9 cellular contexts compared by ENCODE assay signal in the genomic region with DNA sequence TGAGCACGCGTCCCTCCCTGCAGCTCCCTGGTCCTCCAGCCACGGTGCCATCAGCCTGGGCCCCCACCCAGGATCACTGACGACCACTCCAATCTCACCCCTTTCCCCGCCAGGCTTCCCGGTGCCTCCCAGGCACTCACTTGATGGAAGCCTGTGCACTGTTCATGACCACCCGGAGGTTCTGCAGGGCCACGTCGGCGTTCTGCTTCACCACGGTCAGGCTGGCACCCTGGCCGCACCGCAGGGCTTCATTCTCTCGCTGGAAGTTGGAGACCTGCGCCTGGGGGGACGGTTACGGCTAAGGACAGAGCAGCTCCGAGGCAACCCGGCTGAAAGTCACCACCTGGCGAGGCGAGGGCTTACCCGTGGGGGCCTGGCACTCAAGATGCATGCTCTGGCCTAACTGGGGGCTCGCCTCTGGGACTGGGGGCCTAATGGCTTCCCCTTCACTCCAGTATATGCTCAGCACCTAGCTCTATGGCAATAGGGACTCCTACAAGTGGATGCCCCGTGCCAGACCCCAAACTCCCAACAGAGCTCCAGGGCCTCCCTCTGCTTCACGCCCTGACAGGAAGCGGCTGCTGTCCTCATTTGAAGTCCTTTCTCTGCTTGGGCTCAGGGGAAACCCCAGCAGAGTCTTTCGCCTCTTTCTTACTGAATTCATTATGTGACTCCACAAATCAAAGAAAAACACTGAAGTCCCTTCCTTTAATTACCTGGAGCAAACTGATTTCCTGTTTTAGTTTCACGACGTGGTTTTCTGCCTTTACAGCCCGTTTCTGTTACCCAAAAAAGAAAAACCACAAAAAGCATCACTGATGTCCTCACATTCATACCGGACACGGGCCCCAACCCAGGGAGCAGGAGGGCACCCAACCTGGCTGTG. TPM values are rescaled to one million over a fixed set of nuclear protein-coding genes. Genes with fewer than 3 reads are reported as not detected.
DNase-seq lines count a peak whose midpoint lies in the region; ATAC-seq, FAIRE-seq and TF ChIP-seq lines count a peak whose summit lies in the region.
"Had no signal": no experiment of that assay in that cellular context is flagged by ENCODE, and none has a peak within 500 bp of the region (broad histone marks: within the 10 kb centered on the region; RNA-seq: fewer than 3 reads in every experiment).

No MANE protein-coding gene starts in this region.

- H3K36me3 ChIP-seq in K562 (ENCODE audit: control insufficient read depth, insufficient read depth, low read length), result peaks cover 73% of the 10 kb centered on the region

- H3K79me2 ChIP-seq in K562 (ENCODE audit: control insufficient read depth, insufficient read depth, low read length), result peaks cover 31% of the 10 kb centered on the region

- H3K4me1 ChIP-seq in K562 (replicated peaks in 1 of 2; ENCODE audit: control insufficient read depth in 2 of 2, insufficient read depth in 2 of 2, low read length in 2 of 2), result peaks cover 5 to 51% of the 10 kb centered on the region in 2 experiments; a peak in 4 of 5 replicates

- peak overlapping the region; percentile 93 for H3K27ac Mint-ChIP-seq in activated CD4-positive, alpha-beta T cell treated with anti-CD3 and anti-CD28 coated beads for 36 hours
- peak overlapping the region; percentile 85 for H3K27ac Mint-ChIP-seq in activated B cell treated with CpG ODN at 0.5 μM for 24 hours
- H3K27ac Mint-ChIP-seq in stimulated activated effector memory CD8-positive, alpha-beta T cell treated with anti-CD3 and anti-CD28 coated beads, Interleukin-12 subunit alpha, Interleukin-12 subunit beta, amount 100 ng/mL, for 72 hours, result peak overlapping the region; percentile 83

- peaks cover 65% of the 10 kb centered on the region for H3K4me1 Mint-ChIP-seq in activated CD4-positive, alpha-beta T cell treated with anti-CD3 and anti-CD28 coated beads for 36 hours
- peaks cover 59% of the 10 kb centered on the region for H3K4me1 Mint-ChIP-seq in activated B cell treated with CpG ODN at 0.5 μM for 24 hours
- H3K4me1 Mint-ChIP-seq in stimulated activated effector memory CD8-positive, alpha-beta T cell treated with anti-CD3 and anti-CD28 coated beads, Interleukin-12 subunit alpha, Interleukin-12 subunit beta, amount 100 ng/mL, for 72 hours, result peaks cover 58% of the 10 kb centered on the region

- peak; percentile 45 for ATAC-seq in activated CD4-positive, alpha-beta T cell treated with anti-CD3 and anti-CD28 coated beads for 36 hours
- ATAC-seq in activated B cell treated with CpG ODN at 0.5 μM for 24 hours (ENCODE audit: low read depth) (peak; percentile 18), K562 (no peak), GM18867 (IDR thresholded peaks at IDR 0.05; ENCODE audit: unreplicated experiment) (no peak)
- ATAC-seq in stimulated activated effector memory CD8-positive, alpha-beta T cell treated with anti-CD3 and anti-CD28 coated beads, Interleukin-12 subunit alpha, Interleukin-12 subunit beta, amount 100 ng/mL, for 72 hours, result peak; percentile 55

- in situ Hi-C loops in K562 (cut with MboI), result no loop called here

- H3K4me3 ChIP-seq in K562, result no peak overlapping the region

- intact Hi-C loops in activated CD4-positive, alpha-beta T cell treated with anti-CD3 and anti-CD28 coated beads for 36 hours (cut with DNase I, micrococcal nuclease), result loop anchor here (5.0 kb wide), 4 partner anchors 33 to 497 kb away; partner anchors contain the start of genes CAMSAP1 (in 1 of the 2) and INPP5E (in 1 of the 2)
- intact Hi-C loops in activated B cell treated with CpG ODN at 0.5 μM for 24 hours (cut with micrococcal nuclease), result loop anchor here (5.0 to 10.0 kb wide), 2 partner anchors 159 to 287 kb away; partner anchors contain the start of genes QSOX2 and TMEM250
- intact Hi-C loops in K562 (cut with micrococcal nuclease), result no loop called here

- CTCF ChIA-PET in activated CD4-positive, alpha-beta T cell treated with anti-CD3 and anti-CD28 coated beads for 36 hours (lab: Charles Lee), result interaction anchor here (0.8 to 0.9 kb wide), 4 partner anchors 36 to 898 kb away, joined by 3 to 4 read pairs (median 3); partner anchors contain the start of genes DNLZ and NRARP
- CTCF ChIA-PET in activated B cell treated with CpG ODN at 0.5 μM for 24 hours (lab: Charles Lee), result no interaction called here
- CTCF ChIA-PET in K562 (lab: Yijun Ruan, JAX; ENCODE audit: low intra/inter-chr PET ratio), result no interaction called here

- no peaks in the 10 kb centered on the region for H3K9me1 ChIP-seq in K562 (ENCODE audit: control insufficient read depth, insufficient read depth, low read length)

- peak; percentile 71 for DNase-seq in activated CD4-positive, alpha-beta T cell treated with anti-CD3 and anti-CD28 coated beads for 36 hours
- no peak for DNase-seq in activated CD4-positive, alpha-beta T cell treated with anti-CD3 and anti-CD28 coated beads for 1 hour
- DNase-seq in activated B cell treated with CpG ODN at 0.5 μM for 24 hours (no peak), K562 (ENCODE audit: extremely low read depth in 1 of 4, low spot score in 3 of 4) (no peak), NCI-H345 (lab: John Stamatoyannopoulos, UW) (no peak), glomerular visceral epithelial cell (ENCODE audit: extremely low spot score) (no peak)
- peak; percentile 20 to 64 for DNase-seq in stimulated activated effector memory CD8-positive, alpha-beta T cell treated with anti-CD3 and anti-CD28 coated beads, Interleukin-12 subunit alpha, Interleukin-12 subunit beta, amount 100 ng/mL, for 72 hours (ENCODE audit: low spot score in 2 of 2)
- DNase-seq: 8988T had no signal

- H2AFZ ChIP-seq in K562 (ENCODE audit: low read depth, low read length), result no peak overlapping the region

- no peak overlapping the region for H3K4me2 ChIP-seq in K562 (ENCODE audit: insufficient read depth, low read length)

- H3K9me3 ChIP-seq in K562 (replicated peaks; ENCODE audit: control insufficient read depth, insufficient read depth, low read depth, low read length), result no peaks in the 10 kb centered on the region

- H3K27me3 ChIP-seq in K562 (ENCODE audit: control insufficient read depth in 2 of 2, insufficient read depth in 2 of 2, low read length in 2 of 2), result no peaks in the 10 kb centered on the region

- TF ChIP-seq EP300 in K562 (IDR thresholded peaks at IDR 0.05; ENCODE audit: low read length), result no peak

- H4K20me1 ChIP-seq in K562 (replicated peaks; ENCODE audit: control insufficient read depth, insufficient read depth, low read length), result no peaks in the 10 kb centered on the region

- POLR2A ChIA-PET in activated CD4-positive, alpha-beta T cell treated with anti-CD3 and anti-CD28 coated beads for 36 hours (lab: Charles Lee), result interaction anchor here (0.7 to 1.0 kb wide), 3 partner anchors 11 to 42 kb away, joined by 3 to 4 read pairs (median 3); no protein-coding TSS in a partner anchor
- POLR2A ChIA-PET in activated B cell treated with CpG ODN at 0.5 μM for 24 hours (lab: Charles Lee) (interaction anchor here (0.5 to 2.0 kb wide), 7 partner anchors 9 to 836 kb away, joined by 3 to 9 read pairs (median 4); partner anchors contain the start of gene DNLZ), K562 (lab: Yijun Ruan, JAX) (interaction anchor here (0.6 to 1.3 kb wide), 6 partner anchors 10 to 112 kb away, joined by 3 to 5 read pairs (median 3); partner anchors contain the start of gene DNLZ)

- H3K36me3 Mint-ChIP-seq in activated CD4-positive, alpha-beta T cell treated with anti-CD3 and anti-CD28 coated beads for 36 hours (ENCODE audit: low read depth), result peaks cover 51% of the 10 kb centered on the region
- peaks cover 50% of the 10 kb centered on the region for H3K36me3 Mint-ChIP-seq in activated B cell treated with CpG ODN at 0.5 μM for 24 hours (ENCODE audit: low read depth)
- peaks cover 71% of the 10 kb centered on the region for H3K36me3 Mint-ChIP-seq in stimulated activated effector memory CD8-positive, alpha-beta T cell treated with anti-CD3 and anti-CD28 coated beads, Interleukin-12 subunit alpha, Interleukin-12 subunit beta, amount 100 ng/mL, for 72 hours

- H3K27me3 Mint-ChIP-seq in activated CD4-positive, alpha-beta T cell treated with anti-CD3 and anti-CD28 coated beads for 36 hours, result no peaks in the 10 kb centered on the region
- H3K27me3 Mint-ChIP-seq in activated B cell treated with CpG ODN at 0.5 μM for 24 hours, result no peaks in the 10 kb centered on the region

- peak overlapping the region in 1 of 2 experiments; percentile 47; a peak in 1 of 4 replicates for H3K9ac ChIP-seq in K562 (ENCODE audit: insufficient read depth in 1 of 2, low read depth in 2 of 2, low read length in 2 of 2)

- BruUV-seq in K562 (replicated peaks; lab: Mats Ljungman, UMichigan), result no TSS peak

- TF ChIP-seq POLR2A in K562 (conservative IDR thresholded peaks at IDR 0.05), result 0 out of 2 replicates have a peak, but pooled peaks have one; percentile 42

- no peaks in the 10 kb centered on the region for H3K9me3 Mint-ChIP-seq in activated CD4-positive, alpha-beta T cell treated with anti-CD3 and anti-CD28 coated beads for 36 hours (ENCODE audit: low read depth)
- no peaks in the 10 kb centered on the region for H3K9me3 Mint-ChIP-seq in activated B cell treated with CpG ODN at 0.5 μM for 24 hours
- no peaks in the 10 kb centered on the region for H3K9me3 Mint-ChIP-seq in stimulated activated effector memory CD8-positive, alpha-beta T cell treated with anti-CD3 and anti-CD28 coated beads, Interleukin-12 subunit alpha, Interleukin-12 subunit beta, amount 100 ng/mL, for 72 hours

- H3K4me3 Mint-ChIP-seq in activated CD4-positive, alpha-beta T cell treated with anti-CD3 and anti-CD28 coated beads for 36 hours, result peak overlapping the region; percentile 62
- peak overlapping the region; percentile 52 for H3K4me3 Mint-ChIP-seq in activated B cell treated with CpG ODN at 0.5 μM for 24 hours
- H3K4me3 Mint-ChIP-seq in stimulated activated effector memory CD8-positive, alpha-beta T cell treated with anti-CD3 and anti-CD28 coated beads, Interleukin-12 subunit alpha, Interleukin-12 subunit beta, amount 100 ng/mL, for 72 hours, result peak overlapping the region; percentile 76

- no peak for FAIRE-seq in K562 (lab: Jason Lieb, UNC)

- 94% methylated on average over 28 of the region's 32 CpGs for WGBS in K562 (ENCODE audit: insufficient coverage, low coverage, missing lambda C conversion rate)

- TF ChIP-seq CTCF in activated B cell treated with CpG ODN at 0.5 μM for 24 hours (IDR thresholded peaks at IDR 0.05) (no peak), K562 (IDR thresholded peaks at IDR 0.05 in 2 of 3, conservative IDR thresholded peaks at IDR 0.05 in 1 of 3; ENCODE audit: insufficient read depth in 2 of 3, low read depth in 1 of 3, low read length in 3 of 3) (no peak)

- no peak overlapping the region for H3K27ac ChIP-seq in K562 (ENCODE audit: extremely low read depth, low read depth, low read length)

- no peak for TF ChIP-seq RAD21 in K562 (CRISPR knock-in tag; conservative IDR thresholded peaks at IDR 0.05 in 1 of 2, IDR thresholded peaks at IDR 0.05 in 1 of 2)

RNA-seq across cellular contexts. Expression of gene SNAPC4, which starts 4.2 kb away (rescaled TPM):
- 10 to 100 TPM; 12.4 to 16.8 TPM for total RNA-seq in activated CD4-positive, alpha-beta T cell treated with anti-CD3 and anti-CD28 coated beads for 36 hours
- 20.0 and 22.2 TPM in 2 replicates for total RNA-seq in activated B cell treated with CpG ODN at 0.5 μM for 24 hours
- 42.9 and 79.4 TPM in 2 replicates for total RNA-seq in K562 (2011; cell fraction: chromatin; rRNA removed; ENCODE audit: low replicate concordance)
- total RNA-seq in K562 (2011; cell fraction: nucleolus; rRNA removed), result 32.0 TPM in 2 replicates
- total RNA-seq in K562 (2011; cell fraction: nucleoplasm; rRNA removed), result 23.1 and 26.3 TPM in 2 replicates
- total RNA-seq in K562 (2014; rRNA removed), result 14.4 and 15.8 TPM in 2 replicates
- total RNA-seq in K562 (2014; rRNA removed; fragmentation: Illumina TruSeq; extraction: Trizol), result 7.1 and 8.8 TPM in 2 replicates
- 9.3 and 11.1 TPM in 2 replicates for total RNA-seq in K562 (2015; rRNA removed; fragmentation: Illumina TruSeq; extraction: Trizol)
- 17.1 and 18.7 TPM in 2 replicates for total RNA-seq in K562 (2021)
- 4.4 and 4.5 TPM in 2 replicates for polyA plus RNA-seq in K562 (2011; rRNA removed)
- 3.2 and 7.4 TPM in 2 replicates for polyA plus RNA-seq in K562 (2011; cell fraction: cytosol; rRNA removed)
- polyA plus RNA-seq in K562 (2011; cell fraction: nucleus; rRNA removed), result 16.1 and 32.6 TPM in 2 replicates
- 9.7 and 10.5 TPM in 2 replicates for polyA plus RNA-seq in K562 (2012)
- 8.8 and 9.0 TPM in 2 replicates for polyA plus RNA-seq in K562 (2014; fragmentation: Illumina TruSeq; extraction: Trizol)
- under 1 TPM; 0.21 to 0.46 TPM for polyA plus RNA-seq in K562 (2014; fragmentation: Nextera tagmentation; extraction: Ambion mirVana)
- 18.7 and 21.8 TPM in 2 replicates for polyA plus RNA-seq in K562 (2014; rRNA removed)
- polyA minus RNA-seq in K562 (2011; rRNA and poly(A)+ RNA removed), result 6.7 and 10.2 TPM in 2 replicates
- 6.1 and 7.4 TPM in 2 replicates for polyA minus RNA-seq in K562 (2011; cell fraction: cytosol; rRNA and poly(A)+ RNA removed)
- 8.3 and 11.7 TPM in 2 replicates for polyA minus RNA-seq in K562 (2011; cell fraction: nucleus; rRNA and poly(A)+ RNA removed)

RNA-seq across cellular contexts. Expression of gene ENTR1, which starts 6.3 kb away (rescaled TPM):
- total RNA-seq in activated CD4-positive, alpha-beta T cell treated with anti-CD3 and anti-CD28 coated beads for 36 hours, result 10 to 100 TPM; 57.2 to 67.7 TPM
- total RNA-seq in activated B cell treated with CpG ODN at 0.5 μM for 24 hours (89.4 and 101 TPM in 2 replicates), K562 (2014; rRNA removed) (79.0 and 88.8 TPM in 2 replicates), K562 (2014; rRNA removed; fragmentation: Illumina TruSeq; extraction: Trizol) (38.1 and 38.3 TPM in 2 replicates), K562 (2015; rRNA removed; fragmentation: Illumina TruSeq; extraction: Trizol) (61.3 and 65.5 TPM in 2 replicates), K562 (2021) (101 and 104 TPM in 2 replicates)
- 129 and 278 TPM in 2 replicates for total RNA-seq in K562 (2011; cell fraction: chromatin; rRNA removed; ENCODE audit: low replicate concordance)
- total RNA-seq in K562 (2011; cell fraction: nucleolus; rRNA removed), result 185 and 197 TPM in 2 replicates
- total RNA-seq in K562 (2011; cell fraction: nucleoplasm; rRNA removed), result 143 and 151 TPM in 2 replicates
- polyA plus RNA-seq in K562 (2011; rRNA removed) (77.3 and 92.6 TPM in 2 replicates), K562 (2014; fragmentation: Illumina TruSeq; extraction: Trizol) (72.6 and 75.9 TPM in 2 replicates), K562 (2014; fragmentation: Nextera tagmentation; extraction: Ambion mirVana) (1 to 10 TPM; 6.7 to 9.6 TPM), K562 (2014; rRNA removed) (106 and 108 TPM in 2 replicates)
- 45.3 and 59.9 TPM in 2 replicates for polyA plus RNA-seq in K562 (2011; cell fraction: cytosol; rRNA removed)
- 432 and 490 TPM in 2 replicates for polyA plus RNA-seq in K562 (2011; cell fraction: nucleus; rRNA removed)
- polyA plus RNA-seq in K562 (2012), result 54.6 and 62.9 TPM in 2 replicates
- 19.2 and 21.9 TPM in 2 replicates for polyA minus RNA-seq in K562 (2011; rRNA and poly(A)+ RNA removed)
- 33.9 and 46.1 TPM in 2 replicates for polyA minus RNA-seq in K562 (2011; cell fraction: cytosol; rRNA and poly(A)+ RNA removed)
- polyA minus RNA-seq in K562 (2011; cell fraction: nucleus; rRNA and poly(A)+ RNA removed), result 76.5 and 84.3 TPM in 2 replicates

RNA-seq across cellular contexts. Expression of gene PMPCA, which starts 6.3 kb away (rescaled TPM):
- 100 to 1,000 TPM in 1 of 2 experiments, 10 to 100 TPM in 1; 88.0 to 113 TPM for total RNA-seq in activated CD4-positive, alpha-beta T cell treated with anti-CD3 and anti-CD28 coated beads for 36 hours
- total RNA-seq in activated B cell treated with CpG ODN at 0.5 μM for 24 hours, result 67.2 and 75.3 TPM in 2 replicates
- 255 and 404 TPM in 2 replicates for total RNA-seq in K562 (2011; cell fraction: chromatin; rRNA removed; ENCODE audit: low replicate concordance)
- 209 and 247 TPM in 2 replicates for total RNA-seq in K562 (2011; cell fraction: nucleolus; rRNA removed)
- 203 and 214 TPM in 2 replicates for total RNA-seq in K562 (2011; cell fraction: nucleoplasm; rRNA removed)
- 86.6 and 111 TPM in 2 replicates for total RNA-seq in K562 (2014; rRNA removed)
- total RNA-seq in K562 (2014; rRNA removed; fragmentation: Illumina TruSeq; extraction: Trizol), result 82.4 and 104 TPM in 2 replicates
- total RNA-seq in K562 (2015; rRNA removed; fragmentation: Illumina TruSeq; extraction: Trizol), result 66.6 and 67.5 TPM in 2 replicates
- 118 and 139 TPM in 2 replicates for total RNA-seq in K562 (2021)
- 114 and 119 TPM in 2 replicates for polyA plus RNA-seq in K562 (2011; rRNA removed)
- 102 and 129 TPM in 2 replicates for polyA plus RNA-seq in K562 (2011; cell fraction: cytosol; rRNA removed)
- 346 and 387 TPM in 2 replicates for polyA plus RNA-seq in K562 (2011; cell fraction: nucleus; rRNA removed)
- polyA plus RNA-seq in K562 (2012), result 65.8 and 181 TPM in 2 replicates
- polyA plus RNA-seq in K562 (2014; fragmentation: Illumina TruSeq; extraction: Trizol), result 99.8 and 122 TPM in 2 replicates
- polyA plus RNA-seq in K562 (2014; fragmentation: Nextera tagmentation; extraction: Ambion mirVana), result 10 to 100 TPM; 23.9 to 30.0 TPM
- 129 and 143 TPM in 2 replicates for polyA plus RNA-seq in K562 (2014; rRNA removed)
- 81.4 and 83.2 TPM in 2 replicates for polyA minus RNA-seq in K562 (2011; rRNA and poly(A)+ RNA removed)
- polyA minus RNA-seq in K562 (2011; cell fraction: cytosol; rRNA and poly(A)+ RNA removed), result 40.2 and 43.4 TPM in 2 replicates
- 68.0 and 90.1 TPM in 2 replicates for polyA minus RNA-seq in K562 (2011; cell fraction: nucleus; rRNA and poly(A)+ RNA removed)

RNA-seq across cellular contexts. Expression of gene CARD9, which starts 30.7 kb away (rescaled TPM):
- total RNA-seq in activated CD4-positive, alpha-beta T cell treated with anti-CD3 and anti-CD28 coated beads for 36 hours, result 1 to 10 TPM in 1 of 2 experiments, under 1 TPM in 1; 0.98 to 1.1 TPM
- total RNA-seq in activated B cell treated with CpG ODN at 0.5 μM for 24 hours, result 0.83 and 0.89 TPM in 2 replicates
- 37.4 and 149 TPM in 2 replicates for total RNA-seq in K562 (2011; cell fraction: chromatin; rRNA removed; ENCODE audit: low replicate concordance)
- total RNA-seq in K562 (2011; cell fraction: nucleolus; rRNA removed), result 92.6 and 92.9 TPM in 2 replicates
- 39.7 and 46.5 TPM in 2 replicates for total RNA-seq in K562 (2011; cell fraction: nucleoplasm; rRNA removed)
- 37.6 and 40.1 TPM in 2 replicates for total RNA-seq in K562 (2014; rRNA removed)
- 3.5 and 3.6 TPM in 2 replicates for total RNA-seq in K562 (2014; rRNA removed; fragmentation: Illumina TruSeq; extraction: Trizol)
- total RNA-seq in K562 (2015; rRNA removed; fragmentation: Illumina TruSeq; extraction: Trizol), result 14.6 and 15.8 TPM in 2 replicates
- 35.6 and 42.7 TPM in 2 replicates for total RNA-seq in K562 (2021)
- 9.7 and 27.8 TPM in 2 replicates for polyA plus RNA-seq in K562 (2011; rRNA removed)
- 10.5 and 13.4 TPM in 2 replicates for polyA plus RNA-seq in K562 (2011; cell fraction: cytosol; rRNA removed)
- polyA plus RNA-seq in K562 (2011; cell fraction: nucleus; rRNA removed), result 231 and 234 TPM in 2 replicates
- polyA plus RNA-seq in K562 (2012), result 21.9 and 61.0 TPM in 2 replicates
- 4.7 and 13.2 TPM in 2 replicates for polyA plus RNA-seq in K562 (2014; fragmentation: Illumina TruSeq; extraction: Trizol)
- 1 to 10 TPM; 1.7 to 2.0 TPM for polyA plus RNA-seq in K562 (2014; fragmentation: Nextera tagmentation; extraction: Ambion mirVana)
- 40.4 and 53.0 TPM in 2 replicates for polyA plus RNA-seq in K562 (2014; rRNA removed)
- polyA minus RNA-seq in K562 (2011; rRNA and poly(A)+ RNA removed), result 4.8 and 5.0 TPM in 2 replicates
- 7.2 and 12.8 TPM in 2 replicates for polyA minus RNA-seq in K562 (2011; cell fraction: cytosol; rRNA and poly(A)+ RNA removed)
- 25.8 and 55.4 TPM in 2 replicates for polyA minus RNA-seq in K562 (2011; cell fraction: nucleus; rRNA and poly(A)+ RNA removed)

RNA-seq across cellular contexts. Expression of gene INPP5E, which starts 35.5 kb away (rescaled TPM):
- 10 to 100 TPM; 13.5 to 14.1 TPM for total RNA-seq in activated CD4-positive, alpha-beta T cell treated with anti-CD3 and anti-CD28 coated beads for 36 hours
- total RNA-seq in activated B cell treated with CpG ODN at 0.5 μM for 24 hours, result 22.8 and 26.6 TPM in 2 replicates
- 37.0 and 74.1 TPM in 2 replicates for total RNA-seq in K562 (2011; cell fraction: chromatin; rRNA removed; ENCODE audit: low replicate concordance)
- 37.7 and 43.0 TPM in 2 replicates for total RNA-seq in K562 (2011; cell fraction: nucleolus; rRNA removed)
- total RNA-seq in K562 (2011; cell fraction: nucleoplasm; rRNA removed), result 29.3 and 32.3 TPM in 2 replicates
- 8.8 and 11.1 TPM in 2 replicates for total RNA-seq in K562 (2014; rRNA removed)
- 2.5 and 2.9 TPM in 2 replicates for total RNA-seq in K562 (2014; rRNA removed; fragmentation: Illumina TruSeq; extraction: Trizol)
- total RNA-seq in K562 (2015; rRNA removed; fragmentation: Illumina TruSeq; extraction: Trizol), result 5.4 and 5.7 TPM in 2 replicates
- 16.3 and 17.4 TPM in 2 replicates for total RNA-seq in K562 (2021)
- 4.4 and 6.8 TPM in 2 replicates for polyA plus RNA-seq in K562 (2011; rRNA removed)
- 4.8 and 9.1 TPM in 2 replicates for polyA plus RNA-seq in K562 (2011; cell fraction: cytosol; rRNA removed)
- 52.4 and 74.6 TPM in 2 replicates for polyA plus RNA-seq in K562 (2011; cell fraction: nucleus; rRNA removed)
- 9.4 and 14.3 TPM in 2 replicates for polyA plus RNA-seq in K562 (2012)
- 4.9 and 8.4 TPM in 2 replicates for polyA plus RNA-seq in K562 (2014; fragmentation: Illumina TruSeq; extraction: Trizol)
- polyA plus RNA-seq in K562 (2014; fragmentation: Nextera tagmentation; extraction: Ambion mirVana), result under 1 TPM; 0.38 to 0.56 TPM
- polyA plus RNA-seq in K562 (2014; rRNA removed), result 14.1 and 15.1 TPM in 2 replicates
- polyA minus RNA-seq in K562 (2011; rRNA and poly(A)+ RNA removed), result 1.9 and 2.4 TPM in 2 replicates
- 3.7 and 3.8 TPM in 2 replicates for polyA minus RNA-seq in K562 (2011; cell fraction: cytosol; rRNA and poly(A)+ RNA removed)
- polyA minus RNA-seq in K562 (2011; cell fraction: nucleus; rRNA and poly(A)+ RNA removed), result 10.7 and 12.0 TPM in 2 replicates

Comparison
In these comparisons a context has a peak if more than half of its experiments do, and no peak if none do; other contexts are left out.
1. DNase-seq: peak in activated CD4-positive, alpha-beta T cell treated with anti-CD3 and anti-CD28 coated beads for 36 hours (single experiment) and stimulated activated effector memory CD8-positive, alpha-beta T cell treated with anti-CD3 and anti-CD28 coated beads, Interleukin-12 subunit alpha, Interleukin-12 subunit beta, amount 100 ng/mL, for 72 hours (2 of 2); none in activated CD4-positive, alpha-beta T cell treated with anti-CD3 and anti-CD28 coated beads for 1 hour (single experiment), activated B cell treated with CpG ODN at 0.5 μM for 24 hours (single experiment), K562 (0 of 4), NCI-H345 (single experiment) and glomerular visceral epithelial cell (single experiment).
2. ATAC-seq: peak in activated CD4-positive, alpha-beta T cell treated with anti-CD3 and anti-CD28 coated beads for 36 hours (single experiment), activated B cell treated with CpG ODN at 0.5 μM for 24 hours (single experiment) and stimulated activated effector memory CD8-positive, alpha-beta T cell treated with anti-CD3 and anti-CD28 coated beads, Interleukin-12 subunit alpha, Interleukin-12 subunit beta, amount 100 ng/mL, for 72 hours (single experiment); none in K562 (single experiment) and GM18867 (single experiment).
3. Peak in every context shown above with its lines, with median percentiles within 50 percentile points of each other: H3K27ac Mint-ChIP-seq and H3K4me3 Mint-ChIP-seq.